In the genomic region with DNA sequence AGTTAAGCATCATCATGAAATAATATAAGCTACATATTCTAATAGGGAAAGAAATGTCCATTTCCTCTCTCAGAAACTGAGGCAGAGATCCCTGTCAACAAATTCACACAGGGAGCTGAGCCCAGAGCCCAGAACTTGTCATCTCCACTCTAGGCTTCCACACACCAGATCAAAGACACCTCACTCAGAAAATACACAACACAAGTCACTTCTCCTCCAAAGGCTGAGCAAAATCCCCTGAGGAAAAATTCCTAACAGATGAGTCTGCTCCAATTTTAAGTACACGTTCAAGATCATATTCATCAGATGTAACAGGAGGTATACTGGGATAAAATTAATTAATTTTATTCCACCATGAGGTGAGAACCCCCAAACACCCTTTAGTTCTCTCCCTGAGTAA, we compare ENCODE assay signal across 14 cellular contexts.
DNase-seq lines count a peak whose midpoint lies in the region; ATAC-seq and TF ChIP-seq lines count a peak whose summit lies in the region.
"Had no signal": no experiment of that assay in that cellular context is flagged by ENCODE, and none has a peak within 500 bp of the region (broad histone marks: within the 10 kb centered on the region; RNA-seq: fewer than 3 reads in every experiment).

No MANE protein-coding gene starts in this region.

- H3K36me3 Mint-ChIP-seq in activated naive CD8-positive, alpha-beta T cell treated with anti-CD3 and anti-CD28 coated beads for 36 hours, result peaks cover 6% of the 10 kb centered on the region
- peaks cover 0 to 11% (median 3%) of the 10 kb centered on the region in 3 donors for H3K36me3 Mint-ChIP-seq in CD8-positive, alpha-beta memory T cell

- no peak overlapping the region for H3K27ac Mint-ChIP-seq in activated naive CD8-positive, alpha-beta T cell treated with anti-CD3 and anti-CD28 coated beads for 36 hours
- no peak overlapping the region for H3K27ac Mint-ChIP-seq in CD8-positive, alpha-beta memory T cell
- H3K27ac Mint-ChIP-seq: activated B cell treated with CpG ODN at 0.5 μM for 24 hours, immature natural killer cell had no signal

- no peaks in the 10 kb centered on the region for H3K9me3 ChIP-seq in psoas muscle
- H3K9me3 ChIP-seq in CD8-positive, alpha-beta memory T cell (ENCODE audit: low read length), result no peaks in the 10 kb centered on the region
- H3K9me3 ChIP-seq: right atrium auricular region, SJCRH30 had no signal

- H3K4me3 ChIP-seq in psoas muscle, result no peak overlapping the region
- H3K4me3 ChIP-seq in CD8-positive, alpha-beta memory T cell (ENCODE audit: low read length), result no peak overlapping the region
- H3K4me3 ChIP-seq: right atrium auricular region, SJCRH30 had no signal

- H3K4me1 ChIP-seq in psoas muscle, result no peaks in the 10 kb centered on the region
- no peaks in the 10 kb centered on the region for H3K4me1 ChIP-seq in CD8-positive, alpha-beta memory T cell (ENCODE audit: insufficient read depth, low read length)
- H3K4me1 ChIP-seq: SJCRH30 had no signal

- WGBS in psoas muscle, 3 donors, result 31 to 39% (median 31%) methylated on average over 1 of the region's 1 CpG

- H3K9me3 Mint-ChIP-seq in activated naive CD8-positive, alpha-beta T cell treated with anti-CD3 and anti-CD28 coated beads for 36 hours, result no peaks in the 10 kb centered on the region
- H3K9me3 Mint-ChIP-seq in CD8-positive, alpha-beta memory T cell, result no peaks in the 10 kb centered on the region
- H3K9me3 Mint-ChIP-seq: activated B cell treated with CpG ODN at 0.5 μM for 24 hours, immature natural killer cell had no signal

- no peak overlapping the region for H3K27ac ChIP-seq in RWPE1
- H3K27ac ChIP-seq in epithelial cell of prostate, result peak overlapping the region; percentile 82
- peak overlapping the region; percentile 1 for H3K27ac ChIP-seq in psoas muscle
- no peak overlapping the region for H3K27ac ChIP-seq in CD8-positive, alpha-beta memory T cell (ENCODE audit: low read depth, low read length)
- H3K27ac ChIP-seq: right atrium auricular region, SJCRH30 had no signal

- POLR2A ChIA-PET in RWPE1 (lab: Yijun Ruan, JAX; ENCODE audit: low non-redundant PET), result no interaction called here
- POLR2A ChIA-PET in CD8-positive, alpha-beta memory T cell (lab: Charles Lee), result no interaction called here

- H3K4me1 Mint-ChIP-seq in activated naive CD8-positive, alpha-beta T cell treated with anti-CD3 and anti-CD28 coated beads for 36 hours, result peaks cover 3% of the 10 kb centered on the region
- no peaks in the 10 kb centered on the region for H3K4me1 Mint-ChIP-seq in CD8-positive, alpha-beta memory T cell

- TF ChIP-seq CTCF in RWPE1 (conservative IDR thresholded peaks at IDR 0.05; ENCODE audit: low read depth) (no peak), psoas muscle (IDR thresholded peaks at IDR 0.05) (no peak)

- CTCF ChIA-PET in RWPE1 (lab: Yijun Ruan, JAX), result no interaction called here
- CTCF ChIA-PET in CD8-positive, alpha-beta memory T cell (lab: Charles Lee), result no interaction called here

- DNase-seq in Daoy (ENCODE audit: low read depth) (peak; percentile 80), RWPE1 (ENCODE audit: low spot score) (peak; percentile 49), epithelial cell of prostate (ENCODE audit: low read depth, low spot score) (peak; percentile 53), psoas muscle (no peak), hippocampal formation (lab: John Stamatoyannopoulos, UW) (no peak), Ammon's horn (ENCODE audit: low spot score) (no peak)
- no peak for DNase-seq in activated naive CD8-positive, alpha-beta T cell treated with anti-CD3 and anti-CD28 coated beads for 36 hours
- DNase-seq in CD8-positive, alpha-beta memory T cell, result no peak
- DNase-seq: activated B cell treated with CpG ODN at 0.5 μM for 24 hours, erythroblast, immature natural killer cell, NCI-H524 treated with DMSO at 0.1 percent for 48 hours, SJCRH30 had no signal

- peaks cover 9% of the 10 kb centered on the region for H3K27me3 Mint-ChIP-seq in activated naive CD8-positive, alpha-beta T cell treated with anti-CD3 and anti-CD28 coated beads for 36 hours
- peaks cover 5 to 17% of the 10 kb centered on the region in 2 donors for H3K27me3 Mint-ChIP-seq in CD8-positive, alpha-beta memory T cell
- H3K27me3 Mint-ChIP-seq: activated B cell treated with CpG ODN at 0.5 μM for 24 hours had no signal

- H3K27me3 ChIP-seq in psoas muscle (ENCODE audit: insufficient read depth in 3 of 3, low read length in 2 of 3), result no peaks in the 10 kb centered on the region
- no peaks in the 10 kb centered on the region for H3K27me3 ChIP-seq in CD8-positive, alpha-beta memory T cell (ENCODE audit: insufficient read depth, low read length, poor library complexity, severe bottlenecking)
- H3K27me3 ChIP-seq: right atrium auricular region, SJCRH30 had no signal

- peaks cover 0 to 42% of the 10 kb centered on the region in 2 donors for H3K36me3 ChIP-seq in psoas muscle (ENCODE audit: insufficient read depth in 1 of 2, low read depth in 1 of 2)
- no peaks in the 10 kb centered on the region for H3K36me3 ChIP-seq in CD8-positive, alpha-beta memory T cell (ENCODE audit: insufficient read depth, low read length)
- H3K36me3 ChIP-seq: SJCRH30 had no signal

- peak in 3 of 4 donors; percentile 15 to 29 (median 28) for ATAC-seq in psoas muscle

- intact Hi-C loops in psoas muscle (cut with DNase I), result loop anchor here in 1 of 2 donors (5.0 kb wide), 1 partner anchor 149 kb away; no protein-coding TSS in a partner anchor

- no peak overlapping the region for H3K4me3 Mint-ChIP-seq in activated naive CD8-positive, alpha-beta T cell treated with anti-CD3 and anti-CD28 coated beads for 36 hours
- H3K4me3 Mint-ChIP-seq in CD8-positive, alpha-beta memory T cell, result no peak overlapping the region
- H3K4me3 Mint-ChIP-seq: activated B cell treated with CpG ODN at 0.5 μM for 24 hours, immature natural killer cell had no signal

Comparison
In these comparisons a context has a peak if more than half of its experiments do, and no peak if none do; other contexts are left out.
1. DNase-seq: peak in Daoy (single experiment), RWPE1 (single experiment) and epithelial cell of prostate (single experiment); none in psoas muscle (0 of 2), activated naive CD8-positive, alpha-beta T cell treated with anti-CD3 and anti-CD28 coated beads for 36 hours (single experiment), hippocampal formation (0 of 2), CD8-positive, alpha-beta memory T cell (0 of 5) and Ammon's horn (single experiment).
2. H3K27ac ChIP-seq: peak in epithelial cell of prostate (single experiment) and psoas muscle (single experiment); none in RWPE1 (single experiment) and CD8-positive, alpha-beta memory T cell (single experiment).